ENCODE assay signal across 17 cellular contexts in the genomic region with DNA sequence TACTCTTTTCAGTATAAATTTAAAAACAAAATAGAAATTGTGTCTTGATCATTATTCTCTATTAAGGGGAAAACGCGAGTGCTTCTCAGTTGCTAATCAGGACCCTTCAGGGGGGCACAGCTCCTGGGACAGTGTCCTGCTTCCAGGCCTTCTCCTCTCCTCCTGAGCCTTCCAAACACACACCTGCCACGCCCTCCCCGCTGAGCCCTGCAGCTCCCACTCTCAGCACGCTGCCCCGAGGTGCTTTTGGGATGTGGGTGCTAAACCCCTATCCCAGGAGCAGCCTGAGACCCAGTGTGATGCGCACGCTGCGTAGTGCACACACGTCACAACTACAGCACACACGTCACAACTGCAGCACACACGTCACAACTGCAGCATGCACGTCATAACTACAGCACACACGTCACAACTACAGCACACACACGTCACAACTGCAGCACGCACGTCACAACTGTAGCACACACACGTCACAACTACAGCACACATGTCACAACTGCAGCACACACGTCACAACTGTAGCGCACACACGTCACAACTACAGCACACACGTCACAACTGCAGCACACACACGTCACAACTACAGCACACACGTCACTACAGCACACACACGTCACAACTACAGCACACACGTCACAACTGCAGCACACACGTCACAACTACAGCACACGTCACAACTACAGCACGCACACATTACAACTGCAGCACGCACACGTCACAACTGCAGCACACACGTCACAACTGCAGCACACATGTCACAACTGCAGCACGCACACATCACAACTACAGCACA.
"Had no signal": no experiment of that assay in that cellular context is flagged by ENCODE, and none has a peak within 500 bp of the region (broad histone marks: within the 10 kb centered on the region; RNA-seq: fewer than 3 reads in every experiment).

No MANE protein-coding gene starts in this region.

- H2AFZ ChIP-seq: parathyroid adenoma had no signal

- H3K27ac ChIP-seq: lower lobe of right lung, neutrophil, parathyroid adenoma, sigmoid colon, testis, tibial artery had no signal

- H3K9me3 ChIP-seq: neutrophil, testis had no signal

- ATAC-seq: left ventricle myocardium superior; lower lobe of right lung; naive thymus-derived CD8-positive, alpha-beta T cell; stimulated activated memory B cell treated with anti-CD40 and anti-IgM and Interleukin-4, amounts not matched to agents 10 μg/mL and 1 μg/mL and 100 μg/mL, for 72 hours; stimulated activated naive CD8-positive, alpha-beta T cell treated with anti-CD3 and anti-CD28 coated beads, Interleukin-15, Interleukin-2, amounts not matched to agents 100 U/mL and 50 U/mL, for 24 hours had no signal

- H3K4me1 ChIP-seq: lower lobe of right lung, parathyroid adenoma, sigmoid colon, testis, tibial artery had no signal

- DNase-seq: cortex of kidney; left ventricle myocardium superior; lower lobe of right lung; naive thymus-derived CD8-positive, alpha-beta T cell; nephron progenitor cell; sigmoid colon; stimulated activated CD4-positive, alpha-beta T cell treated with anti-CD3 and anti-CD28 coated beads, Interleukin-2, amount 100 ng/mL, for 24 hours; stimulated activated CD4-positive, alpha-beta T cell treated with anti-CD3 and anti-CD28 coated beads, Interleukin-4, amount 100 ng/mL, for 24 hours; stimulated activated naive CD8-positive, alpha-beta T cell treated with anti-CD3 and anti-CD28 coated beads, Interleukin-15, Interleukin-2, amounts not matched to agents 100 U/mL and 50 U/mL, for 24 hours; substantia nigra; testis; tibial artery had no signal

- H3K27me3 ChIP-seq: neutrophil, testis had no signal

- H3K79me2 ChIP-seq: parathyroid adenoma had no signal

- H3K36me3 ChIP-seq: lower lobe of right lung, neutrophil, sigmoid colon, tibial artery had no signal

- FAIRE-seq: frontal cortex, keratinocyte had no signal

- H3K4me3 ChIP-seq: lower lobe of right lung, sigmoid colon, testis, tibial artery had no signal

- H3K9ac ChIP-seq: parathyroid adenoma had no signal
